ENCODE assay signal across 1 cellular context in genomic region chr3:178271740-178272387, GRCh38.
TF ChIP-seq lines count a peak whose summit lies in the region.

No MANE protein-coding gene starts in this region.

TF ChIP-seq in K562, 482 proteins besides CTCF, POLR2A, EP300 and RAD21 (continued from another document and continues in another):
- no peak for TF ChIP-seq ZNF449 (CRISPR knock-in tag; IDR thresholded peaks at IDR 0.05)
- no peak for TF ChIP-seq ZNF354B (CRISPR knock-in tag; IDR thresholded peaks at IDR 0.05)
- TF ChIP-seq SAFB (IDR thresholded peaks at IDR 0.05; ENCODE audit: borderline replicate concordance, low read depth, low read length): no peak
- TF ChIP-seq ZNF3 (CRISPR knock-in tag; IDR thresholded peaks at IDR 0.05): no peak
- TF ChIP-seq SMAD3 (CRISPR knock-in tag; conservative IDR thresholded peaks at IDR 0.05): no peak
- TF ChIP-seq SMARCA4 (IDR thresholded peaks at IDR 0.05): peak; percentile 53; the same call in 1 of the 2 replicates
- TF ChIP-seq DLX4 (CRISPR knock-in tag; IDR thresholded peaks at IDR 0.05): no peak
- TF ChIP-seq SIN3A (IDR thresholded peaks at IDR 0.05; ENCODE audit: borderline replicate concordance in 2 of 2, control insufficient read depth in 1 of 2, low read depth in 2 of 2, low read length in 2 of 2): no peak
- no peak for TF ChIP-seq NEUROD1 (IDR thresholded peaks at IDR 0.05; ENCODE audit: borderline replicate concordance, low read depth, low read length, partially characterized antibody)
- no peak for TF ChIP-seq ZNF740 (CRISPR knock-in tag; IDR thresholded peaks at IDR 0.05)
- no peak for TF ChIP-seq ZNF740 (tag; IDR thresholded peaks at IDR 0.05)
- no peak for TF ChIP-seq ZFP36 (IDR thresholded peaks at IDR 0.05; ENCODE audit: low read depth, low read length, partially characterized antibody)
- TF ChIP-seq PTRF (tag; IDR thresholded peaks at IDR 0.05): no peak
- TF ChIP-seq ZNF77 (CRISPR knock-in tag; IDR thresholded peaks at IDR 0.05): no peak
- TF ChIP-seq MYNN (IDR thresholded peaks at IDR 0.05): no peak
- TF ChIP-seq MYNN (CRISPR knock-in tag; IDR thresholded peaks at IDR 0.05): no peak
- TF ChIP-seq ATF7 (IDR thresholded peaks at IDR 0.05): peak; percentile 83
- TF ChIP-seq ZHX1 (conservative IDR thresholded peaks at IDR 0.05; ENCODE audit: low read length): no peak
- TF ChIP-seq KLF1 (tag; IDR thresholded peaks at IDR 0.05): no peak
- no peak for TF ChIP-seq WHSC1 (IDR thresholded peaks at IDR 0.05; ENCODE audit: low read length)
- TF ChIP-seq MCM2 (IDR thresholded peaks at IDR 0.05; ENCODE audit: low read depth): no peak
- no peak for TF ChIP-seq NFIX (CRISPR knock-in tag; IDR thresholded peaks at IDR 0.05; ENCODE audit: low read depth)
- TF ChIP-seq MEF2D (tag; conservative IDR thresholded peaks at IDR 0.05; ENCODE audit: low read depth): no peak
- no peak for TF ChIP-seq SP1 (CRISPR knock-in tag; IDR thresholded peaks at IDR 0.05)
- TF ChIP-seq ATF3 (IDR thresholded peaks at IDR 0.05): peak; percentile 86
- TF ChIP-seq ATF3 (CRISPR knock-in tag; conservative IDR thresholded peaks at IDR 0.05): no peak
- TF ChIP-seq DEAF1 (CRISPR knock-in tag; IDR thresholded peaks at IDR 0.05): 0 out of 2 replicates have a peak, but pooled peaks have one; percentile 20
- no peak for TF ChIP-seq TCF15 (CRISPR knock-in tag; IDR thresholded peaks at IDR 0.05)
- no peak for TF ChIP-seq ELF1 (tag; IDR thresholded peaks at IDR 0.05)
- no peak for TF ChIP-seq CCNT2 (IDR thresholded peaks at IDR 0.05; ENCODE audit: borderline replicate concordance, extremely low read depth, insufficient read length, low read depth, low read length)
- no peak for TF ChIP-seq ZZZ3 (IDR thresholded peaks at IDR 0.05)
- no peak for TF ChIP-seq ZNF780A (CRISPR knock-in tag; IDR thresholded peaks at IDR 0.05)
- TF ChIP-seq RUNX1 (IDR thresholded peaks at IDR 0.05; ENCODE audit: low read depth): no peak
- 0 out of 2 replicates have a peak, but pooled peaks have one; percentile 38 for TF ChIP-seq ZNF197 (CRISPR knock-in tag; IDR thresholded peaks at IDR 0.05; ENCODE audit: low read depth)
- TF ChIP-seq ZNF507 (tag; conservative IDR thresholded peaks at IDR 0.05): no peak
- no peak for TF ChIP-seq SNAPC5 (CRISPR knock-in tag; IDR thresholded peaks at IDR 0.05)
- no peak for TF ChIP-seq ZNF79 (CRISPR knock-in tag; IDR thresholded peaks at IDR 0.05; ENCODE audit: low read depth)
- TF ChIP-seq E2F3 (CRISPR knock-in tag; IDR thresholded peaks at IDR 0.05): no peak
- no peak for TF ChIP-seq NFE2L1 (tag; IDR thresholded peaks at IDR 0.05; ENCODE audit: borderline replicate concordance, low read depth)
- no peak for TF ChIP-seq ZNF232 (CRISPR knock-in tag; IDR thresholded peaks at IDR 0.05)
- TF ChIP-seq CGGBP1 (CRISPR knock-in tag; IDR thresholded peaks at IDR 0.05): no peak
- TF ChIP-seq HMG20A (CRISPR knock-in tag; conservative IDR thresholded peaks at IDR 0.05): no peak
- no peak for TF ChIP-seq CSDE1 (IDR thresholded peaks at IDR 0.05)
- no peak for TF ChIP-seq ZC3H4 (CRISPR knock-in tag; IDR thresholded peaks at IDR 0.05; ENCODE audit: borderline replicate concordance)
- no peak for TF ChIP-seq ZBTB12 (CRISPR knock-in tag; IDR thresholded peaks at IDR 0.05)
- TF ChIP-seq ZNF140 (CRISPR knock-in tag; IDR thresholded peaks at IDR 0.05): no peak
- no peak for TF ChIP-seq CHD1 (IDR thresholded peaks at IDR 0.05; ENCODE audit: low read length)
- peak; percentile 52; the same call in 1 of the 2 replicates for TF ChIP-seq PKNOX1 (IDR thresholded peaks at IDR 0.05)
- peak; percentile 91 for TF ChIP-seq ATF4 (CRISPR knock-in tag; IDR thresholded peaks at IDR 0.05)
- TF ChIP-seq MXD1 (CRISPR knock-in tag; IDR thresholded peaks at IDR 0.05; ENCODE audit: borderline replicate concordance, poor library complexity, severe bottlenecking): no peak
- TF ChIP-seq KLF6 (CRISPR knock-in tag; IDR thresholded peaks at IDR 0.05; ENCODE audit: borderline replicate concordance): no peak
- no peak for TF ChIP-seq ZNF668 (CRISPR knock-in tag; IDR thresholded peaks at IDR 0.05)
- no peak; the same call in 1 of the 2 replicates for TF ChIP-seq ZNF766 (CRISPR knock-in tag; conservative IDR thresholded peaks at IDR 0.05)
- TF ChIP-seq TCF3 (CRISPR knock-in tag; IDR thresholded peaks at IDR 0.05): no peak
- TF ChIP-seq ETS1 (conservative IDR thresholded peaks at IDR 0.05; ENCODE audit: control insufficient read depth, low read depth, low read length): no peak
- TF ChIP-seq L3MBTL2 (IDR thresholded peaks at IDR 0.05): peak; percentile 35; the same call in 1 of the 2 replicates
- TF ChIP-seq MTF1 (CRISPR knock-in tag; IDR thresholded peaks at IDR 0.05; ENCODE audit: borderline replicate concordance): no peak
- TF ChIP-seq BMI1 (IDR thresholded peaks at IDR 0.05; ENCODE audit: low read length): no peak
- TF ChIP-seq MAFK (IDR thresholded peaks at IDR 0.05; ENCODE audit: low read length): no peak
- TF ChIP-seq ZNF778 (CRISPR knock-in tag; IDR thresholded peaks at IDR 0.05): no peak
- no peak for TF ChIP-seq KHSRP (IDR thresholded peaks at IDR 0.05)
